9 cellular contexts compared by ENCODE assay signal in genomic region chr1:201766117-201766863, GRCh38.
A peak's percentile ranks its signal among the peaks of the same experiment; 100 is the strongest.
DNase-seq lines count a peak whose midpoint lies in the region; ATAC-seq, FAIRE-seq and TF ChIP-seq lines count a peak whose summit lies in the region.
"Had no signal": no experiment of that assay in that cellular context is flagged by ENCODE, and none has a peak within 500 bp of the region (broad histone marks: within the 10 kb centered on the region; RNA-seq: fewer than 3 reads in every experiment).

No MANE protein-coding gene starts in this region.

- H3K27me3 Mint-ChIP-seq in activated T-cell treated with anti-CD3 and anti-CD28 coated beads, Interleukin-2, amount 50 U/mL, for 4 hours (ENCODE audit: low read depth), result no peaks in the 10 kb centered on the region

- peak overlapping the region; percentile 59 for H3K9ac ChIP-seq in adipocyte (ENCODE audit: low read length)

- TF ChIP-seq CTCF in HFF-Myc (IDR thresholded peaks at IDR 0.05; ENCODE audit: low read depth, low read length, missing control alignments) (no peak), esophagus squamous epithelium (IDR thresholded peaks at IDR 0.05) (no peak)

- DNase-seq in HFF-Myc (ENCODE audit: extremely low read depth, low read depth) (peak; percentile 65), adipocyte (ENCODE audit: low read depth) (peak; percentile 89), left cardiac atrium (peak; percentile 40), stromal cell of bone marrow (ENCODE audit: low read depth) (peak; percentile 99), esophagus squamous epithelium (lab: John Stamatoyannopoulos, UW) (no peak), GM12892 (ENCODE audit: insufficient read length) (no peak)
- DNase-seq in activated T-cell treated with anti-CD3 and anti-CD28 coated beads, Interleukin-2, amount 50 U/mL, for 4 hours, result no peak
- DNase-seq: NCI-H1092 treated with DMSO at 0.1 percent for 48 hours had no signal

- H3K9me3 ChIP-seq in adipocyte (ENCODE audit: control insufficient read depth, low read length), result no peaks in the 10 kb centered on the region
- H3K9me3 ChIP-seq in esophagus squamous epithelium, result no peaks in the 10 kb centered on the region

- no peaks in the 10 kb centered on the region for H3K27me3 ChIP-seq in adipocyte (replicated peaks; ENCODE audit: control insufficient read depth, insufficient read depth, low read length)
- no peaks in the 10 kb centered on the region for H3K27me3 ChIP-seq in esophagus squamous epithelium

- H3K36me3 ChIP-seq in adipocyte (ENCODE audit: control insufficient read depth, insufficient read depth, low read length, severe bottlenecking) (peaks cover 21% of the 10 kb centered on the region), esophagus squamous epithelium (no peaks in the 10 kb centered on the region)

- peaks cover 12% of the 10 kb centered on the region for H3K9me3 Mint-ChIP-seq in activated T-cell treated with anti-CD3 and anti-CD28 coated beads, Interleukin-2, amount 50 U/mL, for 4 hours

- H3K4me1 Mint-ChIP-seq in activated T-cell treated with anti-CD3 and anti-CD28 coated beads, Interleukin-2, amount 50 U/mL, for 4 hours (ENCODE audit: low read depth), result no peaks in the 10 kb centered on the region

- H3K4me1 ChIP-seq in adipocyte (ENCODE audit: control insufficient read depth, insufficient read depth, low read length) (peaks cover 88% of the 10 kb centered on the region), esophagus squamous epithelium (peaks cover 0 to 56% (median 21%) of the 10 kb centered on the region in 3 donors)

- no peak for TF ChIP-seq POLR2A in esophagus squamous epithelium (IDR thresholded peaks at IDR 0.05)
- no peak for TF ChIP-seq POLR2A in GM12892 (IDR thresholded peaks at IDR 0.05; ENCODE audit: low read depth, low read length)

- no peak overlapping the region for H3K4me3 Mint-ChIP-seq in activated T-cell treated with anti-CD3 and anti-CD28 coated beads, Interleukin-2, amount 50 U/mL, for 4 hours

- no peaks in the 10 kb centered on the region for H3K36me3 Mint-ChIP-seq in activated T-cell treated with anti-CD3 and anti-CD28 coated beads, Interleukin-2, amount 50 U/mL, for 4 hours (ENCODE audit: insufficient read depth)

- H3K27ac ChIP-seq in esophagus squamous epithelium, result no peak overlapping the region

- no peak overlapping the region for H3K4me3 ChIP-seq in HFF-Myc (replicated peaks; ENCODE audit: low read depth, low read length)
- peak overlapping the region; percentile 18 for H3K4me3 ChIP-seq in adipocyte (ENCODE audit: low read length)
- no peak overlapping the region for H3K4me3 ChIP-seq in esophagus squamous epithelium

- ATAC-seq in left cardiac atrium (peak; percentile 79 to 91), HG02763 (IDR thresholded peaks at IDR 0.05; ENCODE audit: unreplicated experiment) (no peak)
- no peak for ATAC-seq in activated T-cell treated with anti-CD3 and anti-CD28 coated beads, Interleukin-2, amount 50 U/mL, for 4 hours

- whole genome bisulfite sequencing in esophagus squamous epithelium, 2 donors, result 63% methylated on average over 6 to 7 of the region's 7 CpGs

- FAIRE-seq in GM12892 (lab: Jason Lieb, UNC), result no peak

- intact Hi-C loops in left cardiac atrium (cut with DNase I) (no loop called here), esophagus squamous epithelium (cut with DNase I) (no loop called here)

Comparison
In these comparisons a context has a peak if more than half of its experiments do, and no peak if none do; other contexts are left out.
1. DNase-seq: peak in HFF-Myc (single experiment), adipocyte (single experiment), left cardiac atrium (single experiment) and stromal cell of bone marrow (single experiment); none in activated T-cell treated with anti-CD3 and anti-CD28 coated beads, Interleukin-2, amount 50 U/mL, for 4 hours (single experiment), esophagus squamous epithelium (single experiment) and GM12892 (single experiment).
2. ATAC-seq: peak in left cardiac atrium (2 of 2); none in HG02763 (single experiment) and activated T-cell treated with anti-CD3 and anti-CD28 coated beads, Interleukin-2, amount 50 U/mL, for 4 hours (0 of 2).